In genomic region chr22:46762238-46763050, GRCh38 we compare ENCODE assay signal across 8 cellular contexts. TPM values are rescaled to one million over a fixed set of nuclear protein-coding genes. Genes with fewer than 3 reads are reported as not detected.
A peak's percentile ranks its signal among the peaks of the same experiment; 100 is the strongest.
DNase-seq lines count a peak whose midpoint lies in the region; ATAC-seq and TF ChIP-seq lines count a peak whose summit lies in the region.

A gene with protein sequence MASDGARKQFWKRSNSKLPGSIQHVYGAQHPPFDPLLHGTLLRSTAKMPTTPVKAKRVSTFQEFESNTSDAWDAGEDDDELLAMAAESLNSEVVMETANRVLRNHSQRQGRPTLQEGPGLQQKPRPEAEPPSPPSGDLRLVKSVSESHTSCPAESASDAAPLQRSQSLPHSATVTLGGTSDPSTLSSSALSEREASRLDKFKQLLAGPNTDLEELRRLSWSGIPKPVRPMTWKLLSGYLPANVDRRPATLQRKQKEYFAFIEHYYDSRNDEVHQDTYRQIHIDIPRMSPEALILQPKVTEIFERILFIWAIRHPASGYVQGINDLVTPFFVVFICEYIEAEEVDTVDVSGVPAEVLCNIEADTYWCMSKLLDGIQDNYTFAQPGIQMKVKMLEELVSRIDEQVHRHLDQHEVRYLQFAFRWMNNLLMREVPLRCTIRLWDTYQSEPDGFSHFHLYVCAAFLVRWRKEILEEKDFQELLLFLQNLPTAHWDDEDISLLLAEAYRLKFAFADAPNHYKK (plus strand): TSS chr22:46762650. CDS start chr22:46762787, 137 bp downstream.

- H3K27ac Mint-ChIP-seq in activated T-helper 17 cell treated with anti-CD3 and anti-CD28 coated beads, Interleukin-2, amount 50 U/mL, for 72 hours, result peak within 1 kb of the TSS; percentile 99
- peak within 1 kb of the TSS; percentile 97 to 100 (median 100) for H3K27ac Mint-ChIP-seq in naive thymus-derived CD4-positive, alpha-beta T cell
- H3K27ac Mint-ChIP-seq in stimulated activated memory B cell treated with anti-CD40 and anti-IgM and Interleukin-4, amounts not matched to agents 10 μg/mL and 1 μg/mL and 100 μg/mL, for 72 hours, result peak within 1 kb of the TSS; percentile 99

- intact Hi-C loops in naive thymus-derived CD4-positive, alpha-beta T cell (cut with micrococcal nuclease), result loop anchor here (1.0 kb wide), 5 partner anchors 13 to 199 kb away; partner anchors contain the start of gene CERK (in 1 of the 2)

- peak within 1 kb of the TSS; percentile 89 for H3K4me2 ChIP-seq in fibroblast of lung (ENCODE audit: extremely low read depth, insufficient read depth, low read length)

- peaks cover 6% of the 10 kb centered on the region for H3K4me1 ChIP-seq in fibroblast of lung (ENCODE audit: control insufficient read depth, extremely low read depth, insufficient read depth, low read length)
- peaks cover 28 to 31% of the 10 kb centered on the region in 2 donors for H3K4me1 ChIP-seq in naive thymus-derived CD4-positive, alpha-beta T cell (ENCODE audit: control insufficient read depth in 2 of 2, insufficient read depth in 2 of 2, low read length in 2 of 2)

- DNase-seq in DMS79 (lab: John Stamatoyannopoulos, UW) (peak; percentile 52), Kasumi-1 (lab: John Stamatoyannopoulos, UW) (peak; percentile 90 to 94), RWPE1 (ENCODE audit: low spot score) (peak; percentile 88), fibroblast of lung (ENCODE audit: low read depth in 2 of 2) (peak; percentile 92 to 93)
- DNase-seq in naive thymus-derived CD4-positive, alpha-beta T cell, result peak; percentile 89 to 95 (median 93)

- no peaks in the 10 kb centered on the region for H3K27me3 Mint-ChIP-seq in activated T-helper 17 cell treated with anti-CD3 and anti-CD28 coated beads, Interleukin-2, amount 50 U/mL, for 72 hours
- H3K27me3 Mint-ChIP-seq in naive thymus-derived CD4-positive, alpha-beta T cell, result no peaks in the 10 kb centered on the region
- H3K27me3 Mint-ChIP-seq in stimulated activated memory B cell treated with anti-CD40 and anti-IgM and Interleukin-4, amounts not matched to agents 10 μg/mL and 1 μg/mL and 100 μg/mL, for 72 hours, result no peaks in the 10 kb centered on the region

- peak within 1 kb of the TSS; percentile 65 to 94 (median 90) for H3K4me3 ChIP-seq in fibroblast of lung (replicated peaks in 1 of 4; ENCODE audit: control extremely low read depth in 1 of 4, insufficient read depth in 1 of 4, low read depth in 3 of 4, low read length in 4 of 4)
- H3K4me3 ChIP-seq in naive thymus-derived CD4-positive, alpha-beta T cell (ENCODE audit: low read length), result peak within 1 kb of the TSS; percentile 99

- H3K9me3 ChIP-seq in fibroblast of lung (ENCODE audit: control insufficient read depth, insufficient read depth, low read depth, low read length), result no peaks in the 10 kb centered on the region
- no peaks in the 10 kb centered on the region for H3K9me3 ChIP-seq in naive thymus-derived CD4-positive, alpha-beta T cell (ENCODE audit: control insufficient read depth in 2 of 3, low read length in 3 of 3)

- TF ChIP-seq CTCF in RWPE1 (conservative IDR thresholded peaks at IDR 0.05; ENCODE audit: low read depth) (no peak), fibroblast of lung (conservative IDR thresholded peaks at IDR 0.05 in 1 of 2, IDR thresholded peaks at IDR 0.05 in 1 of 2; ENCODE audit: low read depth in 1 of 2, low read length in 2 of 2) (no peak)

- POLR2A ChIA-PET in RWPE1 (lab: Yijun Ruan, JAX; ENCODE audit: low non-redundant PET), result interaction anchor here (0.6 to 1.5 kb wide), 3 partner anchors 8 to 12 kb away, joined by 3 read pairs; no protein-coding TSS in a partner anchor
- POLR2A ChIA-PET in naive thymus-derived CD4-positive, alpha-beta T cell (lab: Charles Lee), result interaction anchor here (0.9 to 9.4 kb wide), 17 partner anchors 10 to 727 kb away, joined by 3 to 255 read pairs (median 6); partner anchors contain the start of gene CERK

- H3K4me1 Mint-ChIP-seq in activated T-helper 17 cell treated with anti-CD3 and anti-CD28 coated beads, Interleukin-2, amount 50 U/mL, for 72 hours, result peaks cover 35% of the 10 kb centered on the region
- peaks cover 46 to 74% (median 63%) of the 10 kb centered on the region in 7 donors for H3K4me1 Mint-ChIP-seq in naive thymus-derived CD4-positive, alpha-beta T cell
- peaks cover 56% of the 10 kb centered on the region for H3K4me1 Mint-ChIP-seq in stimulated activated memory B cell treated with anti-CD40 and anti-IgM and Interleukin-4, amounts not matched to agents 10 μg/mL and 1 μg/mL and 100 μg/mL, for 72 hours

- H2AFZ ChIP-seq in fibroblast of lung (ENCODE audit: low read length), result peak within 1 kb of the TSS; percentile 44

- H3K27me3 ChIP-seq in fibroblast of lung (ENCODE audit: control insufficient read depth, insufficient read depth, low read length), result no peaks in the 10 kb centered on the region
- no peaks in the 10 kb centered on the region for H3K27me3 ChIP-seq in naive thymus-derived CD4-positive, alpha-beta T cell (ENCODE audit: control insufficient read depth in 2 of 2, insufficient read depth in 2 of 2, low read length in 2 of 2)

- H3K36me3 Mint-ChIP-seq in activated T-helper 17 cell treated with anti-CD3 and anti-CD28 coated beads, Interleukin-2, amount 50 U/mL, for 72 hours (ENCODE audit: low read depth), result peaks cover 85% of the 10 kb centered on the region
- peaks cover 0 to 12% (median under 1%) of the 10 kb centered on the region in 5 donors for H3K36me3 Mint-ChIP-seq in naive thymus-derived CD4-positive, alpha-beta T cell
- peaks cover 29% of the 10 kb centered on the region for H3K36me3 Mint-ChIP-seq in stimulated activated memory B cell treated with anti-CD40 and anti-IgM and Interleukin-4, amounts not matched to agents 10 μg/mL and 1 μg/mL and 100 μg/mL, for 72 hours

- H3K27ac ChIP-seq in RWPE1, result peak within 1 kb of the TSS; percentile 84
- H3K27ac ChIP-seq in fibroblast of lung (ENCODE audit: insufficient read depth, low read length), result peak within 1 kb of the TSS; percentile 91
- H3K27ac ChIP-seq in naive thymus-derived CD4-positive, alpha-beta T cell (ENCODE audit: low read depth, low read length), result peak within 1 kb of the TSS; percentile 99

- CTCF ChIA-PET in RWPE1 (lab: Yijun Ruan, JAX), result interaction anchor here (0.6 to 1.0 kb wide), 2 partner anchors 40 to 424 kb away, joined by 3 read pairs; no protein-coding TSS in a partner anchor
- CTCF ChIA-PET in naive thymus-derived CD4-positive, alpha-beta T cell (lab: Charles Lee), result interaction anchor here (0.7 to 2.0 kb wide), 10 partner anchors 11 to 199 kb away, joined by 3 to 9 read pairs (median 4); no protein-coding TSS in a partner anchor

- peaks cover 3% of the 10 kb centered on the region for H3K36me3 ChIP-seq in fibroblast of lung (ENCODE audit: control insufficient read depth, insufficient read depth, low read length)
- H3K36me3 ChIP-seq in naive thymus-derived CD4-positive, alpha-beta T cell (ENCODE audit: control insufficient read depth in 2 of 3, insufficient read depth in 3 of 3, low read length in 3 of 3), result peaks cover 0 to 5% (median 0%) of the 10 kb centered on the region in 3 experiments

- ATAC-seq in GM21825 (IDR thresholded peaks at IDR 0.05; ENCODE audit: unreplicated experiment), result peak; percentile 62
- peak; percentile 92 for ATAC-seq in activated T-helper 17 cell treated with anti-CD3 and anti-CD28 coated beads, Interleukin-2, amount 50 U/mL, for 72 hours (replicated peaks)
- peak; percentile 93 for ATAC-seq in naive thymus-derived CD4-positive, alpha-beta T cell
- peak; percentile 92 for ATAC-seq in stimulated activated memory B cell treated with anti-CD40 and anti-IgM and Interleukin-4, amounts not matched to agents 10 μg/mL and 1 μg/mL and 100 μg/mL, for 72 hours

- peak within 1 kb of the TSS; percentile 100 for H3K4me3 Mint-ChIP-seq in activated T-helper 17 cell treated with anti-CD3 and anti-CD28 coated beads, Interleukin-2, amount 50 U/mL, for 72 hours
- H3K4me3 Mint-ChIP-seq in naive thymus-derived CD4-positive, alpha-beta T cell, result peak within 1 kb of the TSS; percentile 97 to 100 (median 99)
- H3K4me3 Mint-ChIP-seq in stimulated activated memory B cell treated with anti-CD40 and anti-IgM and Interleukin-4, amounts not matched to agents 10 μg/mL and 1 μg/mL and 100 μg/mL, for 72 hours, result peak within 1 kb of the TSS; percentile 93

- H3K9ac ChIP-seq in fibroblast of lung (ENCODE audit: insufficient read depth, low read length), result peak within 1 kb of the TSS; percentile 84

- no peaks in the 10 kb centered on the region for H3K9me3 Mint-ChIP-seq in activated T-helper 17 cell treated with anti-CD3 and anti-CD28 coated beads, Interleukin-2, amount 50 U/mL, for 72 hours
- peaks cover 0 to 2% (median 0%) of the 10 kb centered on the region in 11 donors for H3K9me3 Mint-ChIP-seq in naive thymus-derived CD4-positive, alpha-beta T cell
- H3K9me3 Mint-ChIP-seq in stimulated activated memory B cell treated with anti-CD40 and anti-IgM and Interleukin-4, amounts not matched to agents 10 μg/mL and 1 μg/mL and 100 μg/mL, for 72 hours, result no peaks in the 10 kb centered on the region

- no peaks in the 10 kb centered on the region for H4K20me1 ChIP-seq in fibroblast of lung (ENCODE audit: control insufficient read depth, extremely low read depth, insufficient read depth, low read length)

- H3K79me2 ChIP-seq in fibroblast of lung (ENCODE audit: control insufficient read depth, insufficient read depth, low read length), result peaks cover 49% of the 10 kb centered on the region

RNA-seq across cellular contexts. Expression of the gene that starts here (rescaled TPM):
- total RNA-seq in activated T-helper 17 cell treated with anti-CD3 and anti-CD28 coated beads, Interleukin-2, amount 50 U/mL, for 72 hours, result 100 to 1,000 TPM in 1 of 2 donors, 10 to 100 TPM in 1; 52.4 to 108 TPM
- total RNA-seq in fibroblast of lung, result 10.3 and 11.6 TPM in 2 replicates
- 16.2 and 17.6 TPM in 2 replicates for polyA plus RNA-seq in fibroblast of lung
- polyA plus RNA-seq in fibroblast of lung (2012), result 17.6 and 20.0 TPM in 2 replicates
- polyA minus RNA-seq in fibroblast of lung (ENCODE audit: low replicate concordance), result 11.7 and 21.2 TPM in 2 replicates
- total RNA-seq in naive thymus-derived CD4-positive, alpha-beta T cell, result 10 to 100 TPM; 37.5 to 50.1 (median 43.4) TPM
- 10 to 100 TPM; 18.6 to 25.3 TPM for polyA plus RNA-seq in naive thymus-derived CD4-positive, alpha-beta T cell

Comparison
In these comparisons a context has a peak if more than half of its experiments do, and no peak if none do; other contexts are left out.
1. Peak in every context shown above with its lines: DNase-seq, ATAC-seq, H3K4me3 ChIP-seq and H3K27ac ChIP-seq.